8 cellular contexts compared by ENCODE assay signal in the genomic region with DNA sequence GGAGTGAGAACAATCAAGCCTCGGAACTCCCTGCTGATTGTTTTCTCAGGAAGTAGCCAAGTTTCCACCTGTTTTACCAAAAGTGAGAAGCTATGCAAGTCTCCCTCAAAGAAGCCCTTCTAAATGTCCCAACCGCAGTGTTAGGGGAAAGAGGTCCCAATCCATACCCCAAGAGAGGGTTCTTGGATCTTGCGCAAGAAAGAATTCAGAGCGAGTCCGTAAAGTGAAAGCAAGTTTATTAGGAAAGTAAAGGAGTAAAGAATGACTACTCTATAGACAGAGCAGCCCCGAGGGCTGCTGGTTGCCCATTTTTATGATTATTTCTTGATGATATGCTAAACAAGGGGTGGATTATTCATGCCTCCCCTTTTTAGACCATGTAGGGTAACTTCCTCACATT. TPM values are rescaled to one million over a fixed set of nuclear protein-coding genes. Genes with fewer than 3 reads are reported as not detected.
DNase-seq lines count a peak whose midpoint lies in the region; ATAC-seq, FAIRE-seq and TF ChIP-seq lines count a peak whose summit lies in the region.
"Not testable (repeated sequence)": the region's sequence is repeated elsewhere in the genome, so short reads cannot be mapped to it uniquely, and the experiment has no call there.

No MANE protein-coding gene starts in this region.

- POLR2A ChIA-PET in CD8-positive, alpha-beta memory T cell (lab: Charles Lee); K562 (lab: Yijun Ruan, JAX): not testable (repeated sequence)
- POLR2A ChIA-PET in naive thymus-derived CD8-positive, alpha-beta T cell (lab: Charles Lee) = interaction anchor here (1.2 kb wide), 1 partner anchor 72 kb away, joined by 3 read pairs; a partner anchor contains a TSS

- H2AFZ ChIP-seq in K562 (ENCODE audit: low read depth, low read length) = not testable (repeated sequence)

- TF ChIP-seq EP300 in K562 (IDR thresholded peaks at IDR 0.05; ENCODE audit: low read length) = not testable (repeated sequence)

- H3K27ac Mint-ChIP-seq in CD14-positive monocyte = peak overlapping the region in 4 of 7 donors; percentile 28 to 69 (median 36)
- peak overlapping the region in 5 of 8 donors; percentile 42 to 89 (median 76) for H3K27ac Mint-ChIP-seq in CD8-positive, alpha-beta memory T cell
- peak overlapping the region; percentile 91 for H3K27ac Mint-ChIP-seq in T-helper 17 cell
- peak overlapping the region; percentile 65 for H3K27ac Mint-ChIP-seq in endothelial cell (ENCODE audit: unreplicated experiment)
- H3K27ac Mint-ChIP-seq in naive thymus-derived CD8-positive, alpha-beta T cell = peak overlapping the region in 8 of 10 donors; percentile 11 to 79 (median 62)
- H3K27ac Mint-ChIP-seq in stimulated activated naive B cell treated with anti-CD40 and anti-IgM and Interleukin-4, amounts not matched to agents 10 μg/mL and 1 μg/mL and 100 μg/mL, for 72 hours = peak overlapping the region; percentile 49

- DNase-seq in CD14-positive monocyte (ENCODE audit: low spot score); CD8-positive, alpha-beta memory T cell; T-helper 17 cell; K562 (ENCODE audit: extremely low read depth in 1 of 4, low spot score in 3 of 4); endothelial cell (ENCODE audit: low spot score); naive thymus-derived CD8-positive, alpha-beta T cell; gastrocnemius medialis; stimulated activated naive B cell treated with anti-CD40 and anti-IgM and Interleukin-4, amounts not matched to agents 10 μg/mL and 1 μg/mL and 100 μg/mL, for 72 hours: not testable (repeated sequence)

- peaks cover 0 to 12% (median 4%) of the 10 kb centered on the region in 7 donors for H3K9me3 Mint-ChIP-seq in CD14-positive monocyte
- not testable (repeated sequence) for H3K9me3 Mint-ChIP-seq in CD8-positive, alpha-beta memory T cell; endothelial cell (ENCODE audit: unreplicated experiment); naive thymus-derived CD8-positive, alpha-beta T cell; stimulated activated naive B cell treated with anti-CD40 and anti-IgM and Interleukin-4, amounts not matched to agents 10 μg/mL and 1 μg/mL and 100 μg/mL, for 72 hours

- H3K36me3 ChIP-seq in CD8-positive, alpha-beta memory T cell (ENCODE audit: insufficient read depth, low read length) = peaks cover 81% of the 10 kb centered on the region
- H3K36me3 ChIP-seq in K562 (ENCODE audit: control insufficient read depth, insufficient read depth, low read length) (peaks cover 87% of the 10 kb centered on the region), gastrocnemius medialis (peaks cover 0 to 27% of the 10 kb centered on the region in 2 donors)

- not testable (repeated sequence) for H3K79me2 ChIP-seq in K562 (ENCODE audit: control insufficient read depth, insufficient read depth, low read length)

- not testable (repeated sequence) for TF ChIP-seq POLR2A in K562 (conservative IDR thresholded peaks at IDR 0.05); gastrocnemius medialis (IDR thresholded peaks at IDR 0.05)

- not testable (repeated sequence) for H3K27me3 ChIP-seq in CD8-positive, alpha-beta memory T cell (ENCODE audit: insufficient read depth, low read length, poor library complexity, severe bottlenecking); K562 (ENCODE audit: control insufficient read depth in 2 of 2, insufficient read depth in 2 of 2, low read length in 2 of 2); gastrocnemius medialis

- 85% methylated on average over 6 of the region's 6 CpGs for WGBS in K562 (ENCODE audit: insufficient coverage, low coverage, missing lambda C conversion rate)

- H4K20me1 ChIP-seq in K562 (replicated peaks; ENCODE audit: control insufficient read depth, insufficient read depth, low read length) = not testable (repeated sequence)

- ATAC-seq in T-helper 17 cell; K562; naive thymus-derived CD8-positive, alpha-beta T cell; stimulated activated naive B cell treated with anti-CD40 and anti-IgM and Interleukin-4, amounts not matched to agents 10 μg/mL and 1 μg/mL and 100 μg/mL, for 72 hours (replicated peaks): not testable (repeated sequence)
- ATAC-seq in gastrocnemius medialis = peak in 1 of 2 donors; percentile 45

- not testable (repeated sequence) for H3K27ac ChIP-seq in CD8-positive, alpha-beta memory T cell (ENCODE audit: low read depth, low read length); K562 (ENCODE audit: extremely low read depth, low read depth, low read length)
- peak overlapping the region; percentile 41 to 62 (median 50) for H3K27ac ChIP-seq in gastrocnemius medialis

- H3K9ac ChIP-seq in K562 (ENCODE audit: insufficient read depth in 1 of 2, low read depth in 2 of 2, low read length in 2 of 2) = not testable (repeated sequence)

- TF ChIP-seq CTCF in CD14-positive monocyte (IDR thresholded peaks at IDR 0.05); K562 (IDR thresholded peaks at IDR 0.05 in 2 of 3, conservative IDR thresholded peaks at IDR 0.05 in 1 of 3; ENCODE audit: insufficient read depth in 2 of 3, low read depth in 1 of 3, low read length in 3 of 3); endothelial cell (IDR thresholded peaks at IDR 0.05; ENCODE audit: unreplicated experiment); gastrocnemius medialis (IDR thresholded peaks at IDR 0.05 in 4 of 5, conservative IDR thresholded peaks at IDR 0.05 in 1 of 5): not testable (repeated sequence)

- H3K4me3 ChIP-seq in CD8-positive, alpha-beta memory T cell (ENCODE audit: low read length); K562; gastrocnemius medialis: not testable (repeated sequence)

- not testable (repeated sequence) for BruUV-seq in K562 (replicated peaks; lab: Mats Ljungman, UMichigan)

- CTCF ChIA-PET in CD8-positive, alpha-beta memory T cell (lab: Charles Lee); K562 (lab: Yijun Ruan, JAX; ENCODE audit: low intra/inter-chr PET ratio): not testable (repeated sequence)

- H3K4me2 ChIP-seq in K562 (ENCODE audit: insufficient read depth, low read length) = not testable (repeated sequence)

- H3K4me1 Mint-ChIP-seq in CD14-positive monocyte = not testable (repeated sequence)
- peaks cover 35 to 64% (median 55%) of the 10 kb centered on the region in 3 donors for H3K4me1 Mint-ChIP-seq in CD8-positive, alpha-beta memory T cell
- H3K4me1 Mint-ChIP-seq in T-helper 17 cell (peaks cover 30% of the 10 kb centered on the region), endothelial cell (ENCODE audit: unreplicated experiment) (peaks cover 13% of the 10 kb centered on the region)
- peaks cover 26 to 48% (median 45%) of the 10 kb centered on the region in 4 donors for H3K4me1 Mint-ChIP-seq in naive thymus-derived CD8-positive, alpha-beta T cell
- H3K4me1 Mint-ChIP-seq in stimulated activated naive B cell treated with anti-CD40 and anti-IgM and Interleukin-4, amounts not matched to agents 10 μg/mL and 1 μg/mL and 100 μg/mL, for 72 hours = peaks cover 26 to 37% of the 10 kb centered on the region in 2 donors

- H3K9me1 ChIP-seq in K562 (ENCODE audit: control insufficient read depth, insufficient read depth, low read length) = not testable (repeated sequence)

- H3K4me1 ChIP-seq in CD8-positive, alpha-beta memory T cell (ENCODE audit: insufficient read depth, low read length) = peaks cover 13% of the 10 kb centered on the region
- not testable (repeated sequence) for H3K4me1 ChIP-seq in K562 (replicated peaks in 1 of 2; ENCODE audit: control insufficient read depth in 2 of 2, insufficient read depth in 2 of 2, low read length in 2 of 2)
- H3K4me1 ChIP-seq in gastrocnemius medialis = peaks cover 20 to 25% of the 10 kb centered on the region in 2 donors

- intact Hi-C loops in CD14-positive monocyte (cut with micrococcal nuclease); K562 (cut with micrococcal nuclease); gastrocnemius medialis (cut with DNase I; ENCODE audit: low total_unique reads): not testable (repeated sequence)

- in situ Hi-C loops in K562 (cut with MboI); gastrocnemius medialis (cut with MboI; ENCODE audit: low sequenced_read_pairs in 4 of 4): not testable (repeated sequence)

- not testable (repeated sequence) for H3K4me3 Mint-ChIP-seq in CD14-positive monocyte; CD8-positive, alpha-beta memory T cell; T-helper 17 cell; endothelial cell (ENCODE audit: unreplicated experiment); naive thymus-derived CD8-positive, alpha-beta T cell; stimulated activated naive B cell treated with anti-CD40 and anti-IgM and Interleukin-4, amounts not matched to agents 10 μg/mL and 1 μg/mL and 100 μg/mL, for 72 hours

- not testable (repeated sequence) for H3K27me3 Mint-ChIP-seq in CD14-positive monocyte (ENCODE audit: low read depth in 3 of 3); CD8-positive, alpha-beta memory T cell; T-helper 17 cell; endothelial cell (ENCODE audit: unreplicated experiment); naive thymus-derived CD8-positive, alpha-beta T cell; stimulated activated naive B cell treated with anti-CD40 and anti-IgM and Interleukin-4, amounts not matched to agents 10 μg/mL and 1 μg/mL and 100 μg/mL, for 72 hours

- not testable (repeated sequence) for TF ChIP-seq RAD21 in K562 (CRISPR knock-in tag; conservative IDR thresholded peaks at IDR 0.05 in 1 of 2, IDR thresholded peaks at IDR 0.05 in 1 of 2)

- H3K36me3 Mint-ChIP-seq in CD14-positive monocyte (peaks cover 98 to 100% of the 10 kb centered on the region in 2 donors), T-helper 17 cell (ENCODE audit: low read depth) (peaks cover 17% of the 10 kb centered on the region), endothelial cell (ENCODE audit: low read depth, unreplicated experiment) (peaks cover 59% of the 10 kb centered on the region)
- H3K36me3 Mint-ChIP-seq in CD8-positive, alpha-beta memory T cell = peaks cover 34 to 99% (median 54%) of the 10 kb centered on the region in 3 donors
- peaks cover 35 to 98% (median 68%) of the 10 kb centered on the region in 3 donors for H3K36me3 Mint-ChIP-seq in naive thymus-derived CD8-positive, alpha-beta T cell
- H3K36me3 Mint-ChIP-seq in stimulated activated naive B cell treated with anti-CD40 and anti-IgM and Interleukin-4, amounts not matched to agents 10 μg/mL and 1 μg/mL and 100 μg/mL, for 72 hours = peaks cover 64 to 78% of the 10 kb centered on the region in 2 donors

- not testable (repeated sequence) for FAIRE-seq in K562 (lab: Jason Lieb, UNC)

- not testable (repeated sequence) for H3K9me3 ChIP-seq in CD8-positive, alpha-beta memory T cell (ENCODE audit: low read length); T-helper 17 cell (ENCODE audit: control insufficient read depth, low read length, poor library complexity, severe bottlenecking); K562 (replicated peaks; ENCODE audit: control insufficient read depth, insufficient read depth, low read depth, low read length); gastrocnemius medialis

RNA-seq across cellular contexts. Expression of a gene that starts 12.8 kb away (rescaled TPM):
- polyA plus RNA-seq in CD14-positive monocyte (100 to 1,000 TPM; 212 to 225 TPM), K562 (2011; rRNA removed) (29.9 and 33.1 TPM in 2 replicates), K562 (2014; fragmentation: Illumina TruSeq; extraction: Trizol) (29.6 and 33.8 TPM in 2 replicates), K562 (2014; fragmentation: Nextera tagmentation; extraction: Ambion mirVana) (10 to 100 TPM; 10.9 to 14.7 TPM), K562 (2014; rRNA removed) (19.3 and 22.1 TPM in 2 replicates)
- 10 to 100 TPM; 23.4 to 25.3 TPM for total RNA-seq in CD8-positive, alpha-beta memory T cell
- 51.4 TPM for polyA plus RNA-seq in CD8-positive, alpha-beta memory T cell
- total RNA-seq in T-helper 17 cell (10 to 100 TPM; 17.0 to 18.9 TPM), K562 (2014; rRNA removed) (25.3 and 31.2 TPM in 2 replicates), K562 (2014; rRNA removed; fragmentation: Illumina TruSeq; extraction: Trizol) (21.3 and 23.0 TPM in 2 replicates), K562 (2015; rRNA removed; fragmentation: Illumina TruSeq; extraction: Trizol) (25.1 and 25.3 TPM in 2 replicates), K562 (2021) (17.5 TPM in 2 replicates), endothelial cell (ENCODE audit: unreplicated experiment) (13.0 TPM), gastrocnemius medialis (10 to 100 TPM; 11.4 to 17.1 (median 14.0) TPM)
- total RNA-seq in K562 (2011; cell fraction: chromatin; rRNA removed; ENCODE audit: low replicate concordance) = 29.7 and 42.2 TPM in 2 replicates
- total RNA-seq in K562 (2011; cell fraction: nucleolus; rRNA removed) = 53.8 and 58.4 TPM in 2 replicates
- 50.7 and 54.7 TPM in 2 replicates for total RNA-seq in K562 (2011; cell fraction: nucleoplasm; rRNA removed)
- 26.0 and 37.2 TPM in 2 replicates for polyA plus RNA-seq in K562 (2011; cell fraction: cytosol; rRNA removed)
- 11.5 and 12.0 TPM in 2 replicates for polyA plus RNA-seq in K562 (2011; cell fraction: nucleus; rRNA removed)
- polyA plus RNA-seq in K562 (2012) = 26.1 and 35.7 TPM in 2 replicates
- polyA minus RNA-seq in K562 (2011; rRNA and poly(A)+ RNA removed) = 36.6 and 39.8 TPM in 2 replicates
- 17.2 and 27.0 TPM in 2 replicates for polyA minus RNA-seq in K562 (2011; cell fraction: cytosol; rRNA and poly(A)+ RNA removed)
- 8.1 and 12.9 TPM in 2 replicates for polyA minus RNA-seq in K562 (2011; cell fraction: nucleus; rRNA and poly(A)+ RNA removed)
- 10 to 100 TPM; 29.4 to 33.2 TPM for total RNA-seq in naive thymus-derived CD8-positive, alpha-beta T cell
- 10 to 100 TPM; 44.6 to 50.6 (median 50.5) TPM for polyA plus RNA-seq in naive thymus-derived CD8-positive, alpha-beta T cell

RNA-seq across cellular contexts. Expression of a gene that starts 23.6 kb away (rescaled TPM):
- polyA plus RNA-seq in CD14-positive monocyte = 10 to 100 TPM; 47.7 to 79.8 TPM
- total RNA-seq in CD8-positive, alpha-beta memory T cell = 10 to 100 TPM; 23.4 to 26.4 TPM
- polyA plus RNA-seq in CD8-positive, alpha-beta memory T cell = 85.3 TPM
- 10 to 100 TPM; 40.5 to 48.1 TPM for total RNA-seq in T-helper 17 cell
- total RNA-seq in K562 (2011; cell fraction: chromatin; rRNA removed; ENCODE audit: low replicate concordance) = 29.8 and 65.1 TPM in 2 replicates
- 11.2 and 16.6 TPM in 2 replicates for total RNA-seq in K562 (2011; cell fraction: nucleolus; rRNA removed)
- total RNA-seq in K562 (2011; cell fraction: nucleoplasm; rRNA removed) = 24.8 and 38.1 TPM in 2 replicates
- total RNA-seq in K562 (2014; rRNA removed) = 1.7 and 2.7 TPM in 2 replicates
- 8.4 and 9.8 TPM in 2 replicates for total RNA-seq in K562 (2014; rRNA removed; fragmentation: Illumina TruSeq; extraction: Trizol)
- total RNA-seq in K562 (2015; rRNA removed; fragmentation: Illumina TruSeq; extraction: Trizol) = 4.2 and 5.6 TPM in 2 replicates
- 16.3 and 19.1 TPM in 2 replicates for total RNA-seq in K562 (2021)
- polyA plus RNA-seq in K562 (2011; rRNA removed) = 48.3 and 58.0 TPM in 2 replicates
- polyA plus RNA-seq in K562 (2011; cell fraction: cytosol; rRNA removed) = 13.1 and 25.7 TPM in 2 replicates
- 16.2 and 31.7 TPM in 2 replicates for polyA plus RNA-seq in K562 (2011; cell fraction: nucleus; rRNA removed)
- polyA plus RNA-seq in K562 (2012) = 18.0 and 32.6 TPM in 2 replicates
- polyA plus RNA-seq in K562 (2014; fragmentation: Illumina TruSeq; extraction: Trizol) = 26.1 and 31.9 TPM in 2 replicates
- 1 to 10 TPM; 3.1 to 6.1 TPM for polyA plus RNA-seq in K562 (2014; fragmentation: Nextera tagmentation; extraction: Ambion mirVana)
- 19.3 and 23.5 TPM in 2 replicates for polyA plus RNA-seq in K562 (2014; rRNA removed)
- 32.3 and 42.9 TPM in 2 replicates for polyA minus RNA-seq in K562 (2011; rRNA and poly(A)+ RNA removed)
- 13.5 and 15.5 TPM in 2 replicates for polyA minus RNA-seq in K562 (2011; cell fraction: cytosol; rRNA and poly(A)+ RNA removed)
- polyA minus RNA-seq in K562 (2011; cell fraction: nucleus; rRNA and poly(A)+ RNA removed) = 4.4 and 8.8 TPM in 2 replicates
- 21.3 TPM for total RNA-seq in endothelial cell (ENCODE audit: unreplicated experiment)
- 10 to 100 TPM; 59.7 to 66.4 TPM for total RNA-seq in naive thymus-derived CD8-positive, alpha-beta T cell
- polyA plus RNA-seq in naive thymus-derived CD8-positive, alpha-beta T cell = 10 to 100 TPM; 53.9 to 72.9 (median 63.3) TPM
- total RNA-seq in gastrocnemius medialis = 1 to 10 TPM; 3.4 to 8.0 (median 4.7) TPM

Comparison
In these comparisons a context has a peak if more than half of its experiments do, and no peak if none do; other contexts are left out.
1. H3K27ac Mint-ChIP-seq: peak in every context shown above with its lines; median percentile 91 in T-helper 17 cell; 76 in CD8-positive, alpha-beta memory T cell; 65 in endothelial cell; 62 in naive thymus-derived CD8-positive, alpha-beta T cell; 49 in stimulated activated naive B cell treated with anti-CD40 and anti-IgM and Interleukin-4, amounts not matched to agents 10 μg/mL and 1 μg/mL and 100 μg/mL, for 72 hours; 36 in CD14-positive monocyte.